Comparison of ENCODE assay signal across 21 cellular contexts in the genomic region with DNA sequence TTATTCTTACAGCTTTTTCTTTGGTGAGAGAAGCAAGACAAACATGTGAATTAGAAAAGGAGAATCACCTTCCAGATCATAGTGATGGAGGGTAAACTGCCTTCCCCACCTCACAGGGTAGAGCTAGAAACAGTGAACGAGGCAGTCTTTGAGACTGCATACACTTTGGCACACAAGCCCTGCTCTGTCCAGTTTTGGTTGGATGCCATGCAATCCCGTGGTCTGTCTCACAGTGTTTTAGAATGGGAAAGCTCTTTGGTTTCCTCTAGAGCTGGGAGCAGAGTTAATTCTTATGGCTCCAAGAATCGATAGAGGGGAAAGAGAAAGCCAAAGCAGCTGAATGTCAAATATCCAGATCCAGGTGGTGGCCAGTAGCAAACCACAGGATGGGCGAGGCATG. TPM values are rescaled to one million over a fixed set of nuclear protein-coding genes. Genes with fewer than 3 reads are reported as not detected.
DNase-seq lines count a peak whose midpoint lies in the region; ATAC-seq and TF ChIP-seq lines count a peak whose summit lies in the region.
"Had no signal": no experiment of that assay in that cellular context is flagged by ENCODE, and none has a peak within 500 bp of the region (broad histone marks: within the 10 kb centered on the region; RNA-seq: fewer than 3 reads in every experiment).

No MANE protein-coding gene starts in this region.

- peaks cover 4% of the 10 kb centered on the region for H3K4me1 Mint-ChIP-seq in activated CD8-positive, alpha-beta T cell treated with anti-CD3 and anti-CD28 coated beads for 36 hours (ENCODE audit: low read depth)
- H3K4me1 Mint-ChIP-seq: CD4-positive, alpha-beta memory T cell; H9 had no signal

- no peak for TF ChIP-seq CTCF in activated CD8-positive, alpha-beta T cell treated with anti-CD3 and anti-CD28 coated beads for 36 hours (IDR thresholded peaks at IDR 0.05)

- no peak overlapping the region for H3K4me3 Mint-ChIP-seq in activated CD8-positive, alpha-beta T cell treated with anti-CD3 and anti-CD28 coated beads for 36 hours
- H3K4me3 Mint-ChIP-seq: CD4-positive, alpha-beta memory T cell; H9; HFFc6 had no signal

- H3K9me3 Mint-ChIP-seq in activated CD8-positive, alpha-beta T cell treated with anti-CD3 and anti-CD28 coated beads for 36 hours: no peaks in the 10 kb centered on the region
- H3K9me3 Mint-ChIP-seq: CD4-positive, alpha-beta memory T cell; H9; HFFc6 had no signal

- peaks cover 46% of the 10 kb centered on the region for H3K36me3 Mint-ChIP-seq in activated CD8-positive, alpha-beta T cell treated with anti-CD3 and anti-CD28 coated beads for 36 hours (ENCODE audit: low read depth)

- intact Hi-C loops in activated CD8-positive, alpha-beta T cell treated with anti-CD3 and anti-CD28 coated beads for 36 hours (cut with micrococcal nuclease): no loop called here
- intact Hi-C loops in Right ventricle myocardium superior (cut with DNase I): no loop called here

- POLR2A ChIA-PET in activated CD8-positive, alpha-beta T cell treated with anti-CD3 and anti-CD28 coated beads for 36 hours (lab: Charles Lee): interaction anchor here (0.7 to 1.1 kb wide), 2 partner anchors 21 to 706 kb away, joined by 3 to 4 read pairs; no protein-coding TSS in a partner anchor

- no peaks in the 10 kb centered on the region for H3K27me3 Mint-ChIP-seq in activated CD8-positive, alpha-beta T cell treated with anti-CD3 and anti-CD28 coated beads for 36 hours
- H3K27me3 Mint-ChIP-seq: CD4-positive, alpha-beta memory T cell had no signal

- CTCF ChIA-PET in activated CD8-positive, alpha-beta T cell treated with anti-CD3 and anti-CD28 coated beads for 36 hours (lab: Charles Lee): interaction anchor here (1.0 to 9.6 kb wide), 5 partner anchors 9 to 38 kb away, joined by 3 to 76 read pairs (median 5); no protein-coding TSS in a partner anchor

- DNase-seq in SK-MEL-5 (ENCODE audit: low read depth, low spot score) (peak; percentile 21), globus pallidus (ENCODE audit: low spot score) (peak; percentile 85), middle frontal gyrus (ENCODE audit: extremely low spot score, low spot score) (peak; percentile 30), putamen (ENCODE audit: low spot score) (peak; percentile 80), HUDEP-2 (lab: John Stamatoyannopoulos, UW; ENCODE audit: unreplicated experiment in 76 of 76) (no peak), Right ventricle myocardium superior (no peak)
- DNase-seq in activated CD4-positive, CD25-positive, alpha-beta regulatory T cell (lab: John Stamatoyannopoulos, UW): no peak
- no peak for DNase-seq in activated CD8-positive, alpha-beta T cell treated with anti-CD3 and anti-CD28 coated beads for 36 hours
- DNase-seq: CD4-positive, alpha-beta memory T cell; H9; HFFc6; IMR-90; NCI-H1105; NCI-H146; NCI-H2029; NCI-H226; NCI-H510A treated with DMSO at 0.1 percent for 48 hours; NCI-H748 treated with DMSO at 0.1 percent for 48 hours; PC-9; RPMI8226; SHP77 treated with DMSO at 0.1 percent for 48 hours had no signal

- no peak for ATAC-seq in activated CD8-positive, alpha-beta T cell treated with anti-CD3 and anti-CD28 coated beads for 36 hours
- ATAC-seq in Right ventricle myocardium superior (ENCODE audit: poor library complexity): no peak

- no peak overlapping the region for H3K27ac Mint-ChIP-seq in activated CD8-positive, alpha-beta T cell treated with anti-CD3 and anti-CD28 coated beads for 36 hours
- H3K27ac Mint-ChIP-seq: CD4-positive, alpha-beta memory T cell; H9; HFFc6 had no signal

- in situ Hi-C loops in SK-MEL-5 (cut with HindIII; ENCODE audit: low pct_unique_long_range_greater_than_20kb, low sequenced_read_pairs): no loop called here

RNA-seq across cellular contexts. Expression of a gene that starts 21.9 kb away (rescaled TPM):
- total RNA-seq in SK-MEL-5 (2014; rRNA removed; shearing (Covaris generic)): 11.7 and 16.6 TPM in 2 replicates
- polyA plus RNA-seq in SK-MEL-5 (2015; cell fraction: cytosol; rRNA removed): 8.5 and 9.6 TPM in 2 replicates
- 15.9 and 21.2 TPM in 2 replicates for polyA plus RNA-seq in SK-MEL-5 (2015; cell fraction: nucleus; rRNA removed)
- total RNA-seq in activated CD8-positive, alpha-beta T cell treated with anti-CD3 and anti-CD28 coated beads for 36 hours: 100 to 1,000 TPM in 1 of 2 experiments, 10 to 100 TPM in 1; 97.2 to 103 TPM
- 2.8 TPM for total RNA-seq in Right ventricle myocardium superior

RNA-seq across cellular contexts. Expression of a gene that starts 23.1 kb away (rescaled TPM):
- 3.3 and 6.1 TPM in 2 replicates for total RNA-seq in SK-MEL-5 (2014; rRNA removed; shearing (Covaris generic))
- 2.1 and 4.0 TPM in 2 replicates for polyA plus RNA-seq in SK-MEL-5 (2015; cell fraction: cytosol; rRNA removed)
- 3.3 and 6.0 TPM in 2 replicates for polyA plus RNA-seq in SK-MEL-5 (2015; cell fraction: nucleus; rRNA removed)
- 1 to 10 TPM; 6.6 to 8.4 TPM for total RNA-seq in activated CD8-positive, alpha-beta T cell treated with anti-CD3 and anti-CD28 coated beads for 36 hours
- 3.3 TPM for total RNA-seq in Right ventricle myocardium superior

Comparison
In these comparisons a context has a peak if more than half of its experiments do, and no peak if none do; other contexts are left out.
1. DNase-seq: peak in SK-MEL-5 (single experiment), globus pallidus (single experiment), middle frontal gyrus (single experiment) and putamen (single experiment); none in activated CD4-positive, CD25-positive, alpha-beta regulatory T cell (0 of 4), HUDEP-2 (0 of 76), activated CD8-positive, alpha-beta T cell treated with anti-CD3 and anti-CD28 coated beads for 36 hours (single experiment) and Right ventricle myocardium superior (single experiment).